ENCODE assay signal across 15 cellular contexts in the genomic region with DNA sequence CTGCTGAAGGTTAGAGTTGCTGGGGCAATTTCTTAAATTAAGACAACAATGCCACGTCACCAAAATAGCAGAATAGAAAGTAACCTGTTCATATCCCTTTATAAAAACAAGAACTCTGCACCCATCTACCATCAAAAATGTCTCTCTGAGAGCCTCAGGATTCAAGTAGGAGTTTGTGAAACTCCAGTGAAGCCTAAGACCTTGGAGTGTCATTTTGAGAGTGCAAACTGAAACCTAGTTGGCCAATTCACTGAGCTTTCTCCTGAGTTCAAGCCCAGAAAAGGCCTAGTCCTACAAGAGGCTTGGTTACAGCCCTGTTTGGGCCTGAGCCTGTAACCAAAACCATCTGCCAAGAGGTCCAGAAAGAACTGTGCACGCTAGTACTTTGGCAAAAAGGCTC.
A peak's percentile ranks its signal among the peaks of the same experiment; 100 is the strongest.
DNase-seq lines count a peak whose midpoint lies in the region; ATAC-seq and TF ChIP-seq lines count a peak whose summit lies in the region.
"Had no signal": no experiment of that assay in that cellular context is flagged by ENCODE, and none has a peak within 500 bp of the region (broad histone marks: within the 10 kb centered on the region; RNA-seq: fewer than 3 reads in every experiment).

No MANE protein-coding gene starts in this region.

- DNase-seq in GM13977 (ENCODE audit: low spot score), result peak; percentile 4
- DNase-seq in activated naive CD4-positive, alpha-beta T cell treated with anti-CD3 and anti-CD28 coated beads, Interleukin-2, amount 10 ng/mL, durations not matched to agents 7 days and 5 days, result no peak
- DNase-seq in activated naive CD4-positive, alpha-beta T cell treated with anti-CD3 and anti-CD28 coated beads for 36 hours, result no peak
- no peak for DNase-seq in NCI-H1105 treated with DMSO at 0.1 percent for 48 hours (lab: John Stamatoyannopoulos, UW)
- DNase-seq in NK-92 treated with Interleukin-12 subunit alpha and Interleukin-12 subunit beta, amount 100 ng/mL, for 24 hours (lab: John Stamatoyannopoulos, UW), result no peak
- DNase-seq: activated CD8-positive, alpha-beta memory T cell treated with anti-CD3 and anti-CD28 coated beads for 24 hours; activated naive CD4-positive, alpha-beta T cell; Calu3; NCI-H1105; NCI-H526; stimulated activated CD4-positive, alpha-beta T cell treated with anti-CD3 and anti-CD28 coated beads, Interleukin-2, amount 100 ng/mL, for 24 hours had no signal

- no peak for TF ChIP-seq CTCF in GM13977 (IDR thresholded peaks at IDR 0.05; ENCODE audit: extremely low read depth, insufficient read depth, missing control alignments)

- peaks cover 6% of the 10 kb centered on the region for H3K9me3 Mint-ChIP-seq in activated naive CD4-positive, alpha-beta T cell treated with anti-CD3 and anti-CD28 coated beads, Interleukin-2, amount 10 ng/mL, durations not matched to agents 7 days and 5 days
- no peaks in the 10 kb centered on the region for H3K9me3 Mint-ChIP-seq in activated naive CD4-positive, alpha-beta T cell treated with anti-CD3 and anti-CD28 coated beads for 36 hours

- no peaks in the 10 kb centered on the region for H3K4me1 Mint-ChIP-seq in activated naive CD4-positive, alpha-beta T cell treated with anti-CD3 and anti-CD28 coated beads, Interleukin-2, amount 10 ng/mL, durations not matched to agents 7 days and 5 days
- H3K4me1 Mint-ChIP-seq in activated naive CD4-positive, alpha-beta T cell treated with anti-CD3 and anti-CD28 coated beads for 36 hours (ENCODE audit: low read depth), result no peaks in the 10 kb centered on the region

- intact Hi-C loops in activated naive CD4-positive, alpha-beta T cell treated with anti-CD3 and anti-CD28 coated beads for 36 hours (cut with micrococcal nuclease), result no loop called here

- ATAC-seq in GM19467 (IDR thresholded peaks at IDR 0.05; ENCODE audit: unreplicated experiment) (peak; percentile 48), HG02798 (IDR thresholded peaks at IDR 0.05; ENCODE audit: poor library complexity, unreplicated experiment) (peak; percentile 74), HG03432 (IDR thresholded peaks at IDR 0.05; ENCODE audit: unreplicated experiment) (peak; percentile 85)
- ATAC-seq: Right ventricle myocardium inferior had no signal

- CTCF ChIA-PET in activated naive CD4-positive, alpha-beta T cell treated with anti-CD3 and anti-CD28 coated beads, Interleukin-2, amount 10 ng/mL, durations not matched to agents 7 days and 5 days (lab: Charles Lee), result no interaction called here
- CTCF ChIA-PET in activated naive CD4-positive, alpha-beta T cell treated with anti-CD3 and anti-CD28 coated beads for 36 hours (lab: Charles Lee), result no interaction called here

- no peaks in the 10 kb centered on the region for H3K27me3 Mint-ChIP-seq in activated naive CD4-positive, alpha-beta T cell treated with anti-CD3 and anti-CD28 coated beads, Interleukin-2, amount 10 ng/mL, durations not matched to agents 7 days and 5 days
- H3K27me3 Mint-ChIP-seq in activated naive CD4-positive, alpha-beta T cell treated with anti-CD3 and anti-CD28 coated beads for 36 hours (ENCODE audit: low read depth), result peaks cover 1% of the 10 kb centered on the region

- in situ Hi-C loops in GM13977 (cut with MboI; ENCODE audit: low pct_unique_long_range_greater_than_20kb, low sequenced_read_pairs, unreplicated experiment), result no loop called here

- H3K36me3 Mint-ChIP-seq in activated naive CD4-positive, alpha-beta T cell treated with anti-CD3 and anti-CD28 coated beads, Interleukin-2, amount 10 ng/mL, durations not matched to agents 7 days and 5 days, result no peaks in the 10 kb centered on the region
- no peaks in the 10 kb centered on the region for H3K36me3 Mint-ChIP-seq in activated naive CD4-positive, alpha-beta T cell treated with anti-CD3 and anti-CD28 coated beads for 36 hours (ENCODE audit: low read depth)

- H3K27ac Mint-ChIP-seq in activated naive CD4-positive, alpha-beta T cell treated with anti-CD3 and anti-CD28 coated beads, Interleukin-2, amount 10 ng/mL, durations not matched to agents 7 days and 5 days, result no peak overlapping the region
- H3K27ac Mint-ChIP-seq in activated naive CD4-positive, alpha-beta T cell treated with anti-CD3 and anti-CD28 coated beads for 36 hours, result no peak overlapping the region

- no peak overlapping the region for H3K4me3 Mint-ChIP-seq in activated naive CD4-positive, alpha-beta T cell treated with anti-CD3 and anti-CD28 coated beads, Interleukin-2, amount 10 ng/mL, durations not matched to agents 7 days and 5 days
- no peak overlapping the region for H3K4me3 Mint-ChIP-seq in activated naive CD4-positive, alpha-beta T cell treated with anti-CD3 and anti-CD28 coated beads for 36 hours
